24 cellular contexts compared by ENCODE assay signal in genomic region chr15:58334803-58335202, GRCh38.
A peak's percentile ranks its signal among the peaks of the same experiment; 100 is the strongest.
DNase-seq lines count a peak whose midpoint lies in the region; ATAC-seq and TF ChIP-seq lines count a peak whose summit lies in the region.
"Had no signal": no experiment of that assay in that cellular context is flagged by ENCODE, and none has a peak within 500 bp of the region (broad histone marks: within the 10 kb centered on the region; RNA-seq: fewer than 3 reads in every experiment).

No MANE protein-coding gene starts in this region.

- peaks cover 31% of the 10 kb centered on the region for H3K4me1 Mint-ChIP-seq in central memory CD8-positive, alpha-beta T cell

- no peak overlapping the region for H3K4me3 ChIP-seq in OCI-LY7 (ENCODE audit: low read depth, low read length, poor library complexity, severe bottlenecking)
- no peak overlapping the region for H3K4me3 ChIP-seq in prostate gland
- H3K4me3 ChIP-seq in mammary epithelial cell (replicated peaks in 1 of 3; ENCODE audit: insufficient read depth in 1 of 3, low read depth in 2 of 3, low read length in 3 of 3) = no peak overlapping the region
- H3K4me3 ChIP-seq: PC-9, SJSA1 had no signal

- H3K27ac ChIP-seq in C4-2B (peak overlapping the region; percentile 100), OCI-LY7 (ENCODE audit: low read depth, low read length, poor library complexity, severe bottlenecking) (no peak overlapping the region), prostate gland (peak overlapping the region; percentile 96 to 98), mammary epithelial cell (ENCODE audit: insufficient read depth, low read depth, low read length) (no peak overlapping the region), foreskin keratinocyte (no peak overlapping the region)
- H3K27ac ChIP-seq: HL-60, SJSA1 had no signal

- POLR2A ChIA-PET in OCI-LY7 (lab: Charles Lee) = interaction anchor here (0.6 kb wide), 1 partner anchor 26 kb away, joined by 3 read pairs; no protein-coding TSS in a partner anchor

- no peak for TF ChIP-seq POLR2A in prostate gland (IDR thresholded peaks at IDR 0.05)

- H3K9ac ChIP-seq in mammary epithelial cell (ENCODE audit: insufficient read depth, low read length) = no peak overlapping the region

- H4K20me1 ChIP-seq in OCI-LY7 (ENCODE audit: insufficient read depth, low read length) (no peaks in the 10 kb centered on the region), mammary epithelial cell (ENCODE audit: insufficient read depth, low read length) (no peaks in the 10 kb centered on the region)

- no peaks in the 10 kb centered on the region for H3K27me3 ChIP-seq in prostate gland (replicated peaks; ENCODE audit: insufficient read depth)
- H3K27me3 ChIP-seq in mammary epithelial cell (ENCODE audit: insufficient read depth, low read length) = no peaks in the 10 kb centered on the region
- H3K27me3 ChIP-seq in foreskin keratinocyte = no peaks in the 10 kb centered on the region
- H3K27me3 ChIP-seq: SJSA1 had no signal

- 95% methylated on average over 2 of the region's 2 CpGs for WGBS in prostate gland
- WGBS in mammary epithelial cell (ENCODE audit: low coverage, missing lambda C conversion rate) = 100% methylated on average over 2 of the region's 2 CpGs

- in situ Hi-C loops in mammary epithelial cell (cut with MboI; ENCODE audit: low sequenced_read_pairs in 2 of 2) = no loop called here

- H3K9me3 ChIP-seq in OCI-LY7 (ENCODE audit: low read length) = no peaks in the 10 kb centered on the region
- no peaks in the 10 kb centered on the region for H3K9me3 ChIP-seq in prostate gland
- H3K9me3 ChIP-seq in mammary epithelial cell (replicated peaks; ENCODE audit: insufficient read depth, low read length) = no peaks in the 10 kb centered on the region
- H3K9me3 ChIP-seq: SJSA1 had no signal

- H3K9me3 Mint-ChIP-seq in central memory CD8-positive, alpha-beta T cell = no peaks in the 10 kb centered on the region

- H3K9me2 ChIP-seq in OCI-LY7 (ENCODE audit: insufficient read depth, low read length) = no peaks in the 10 kb centered on the region

- DNase-seq in OCI-LY7 (ENCODE audit: low spot score) (no peak), prostate gland (ENCODE audit: low spot score) (no peak), mammary epithelial cell (no peak), NCI-H1436 (lab: John Stamatoyannopoulos, UW) (no peak), foreskin keratinocyte (no peak)
- no peak for DNase-seq in central memory CD8-positive, alpha-beta T cell (ENCODE audit: low spot score in 2 of 2)
- DNase-seq: CD4-positive, CD25-positive, alpha-beta regulatory T cell; DMS153; GOT3; HCEC 1CT; Kasumi-1; NCI-H1694; NCI-H2029 treated with DMSO at 0.1 percent for 48 hours; NCI-H446 treated with DMSO at 0.1 percent for 48 hours; NCI-H526; NCI-H82; NK-92 treated with Interleukin-12 subunit alpha and Interleukin-12 subunit beta, amount 100 ng/mL, for 24 hours; PC-9; Right ventricle myocardium superior; RPMI8226 had no signal

- BruUV-seq in OCI-LY7 (replicated peaks; lab: Mats Ljungman, UMichigan) (no TSS peak), mammary epithelial cell (replicated peaks; lab: Mats Ljungman, UMichigan) (no TSS peak)

- no peak overlapping the region for H3K4me3 Mint-ChIP-seq in central memory CD8-positive, alpha-beta T cell
- H3K4me3 Mint-ChIP-seq: B cell; CD4-positive, CD25-positive, alpha-beta regulatory T cell had no signal

- dilution Hi-C loops in mammary epithelial cell (cut with HindIII; ENCODE audit: low sequenced_read_pairs) = no loop called here

- CTCF ChIA-PET in OCI-LY7 (lab: Charles Lee; ENCODE audit: unreplicated experiment) (no interaction called here), mammary epithelial cell (lab: Charles Lee; ENCODE audit: low non-redundant PET) (no interaction called here)

- intact Hi-C loops in OCI-LY7 (cut with micrococcal nuclease; ENCODE audit: unreplicated experiment) (no loop called here), prostate gland (cut with DNase I) (loop anchor here (5.0 kb wide), 2 partner anchors 88 to 412 kb away; partner anchors contain the start of gene ADAM10), mammary epithelial cell (cut with micrococcal nuclease) (no loop called here)

- H3K4me1 ChIP-seq in OCI-LY7 (ENCODE audit: insufficient read depth, low read length, poor library complexity, severe bottlenecking) (peaks cover 23% of the 10 kb centered on the region), prostate gland (replicated peaks) (peaks cover 38% of the 10 kb centered on the region), mammary epithelial cell (ENCODE audit: insufficient read depth, low read length) (peaks cover 22% of the 10 kb centered on the region), foreskin keratinocyte (peaks cover 17% of the 10 kb centered on the region)

- no peaks in the 10 kb centered on the region for H3K27me3 Mint-ChIP-seq in central memory CD8-positive, alpha-beta T cell
- H3K27me3 Mint-ChIP-seq: CD4-positive, CD25-positive, alpha-beta regulatory T cell had no signal

- ATAC-seq in central memory CD8-positive, alpha-beta T cell (replicated peaks; ENCODE audit: extremely low read depth, poor library complexity, severe bottlenecking) = no peak
- no peak for ATAC-seq in foreskin keratinocyte

- no peaks in the 10 kb centered on the region for H3K36me3 Mint-ChIP-seq in central memory CD8-positive, alpha-beta T cell (ENCODE audit: insufficient read depth)
- H3K36me3 Mint-ChIP-seq: CD4-positive, CD25-positive, alpha-beta regulatory T cell had no signal

- no peaks in the 10 kb centered on the region for H3K36me3 ChIP-seq in OCI-LY7 (ENCODE audit: insufficient read depth, low read length)
- H3K36me3 ChIP-seq in prostate gland = no peaks in the 10 kb centered on the region
- no peaks in the 10 kb centered on the region for H3K36me3 ChIP-seq in mammary epithelial cell (ENCODE audit: insufficient read depth, low read length)
- H3K36me3 ChIP-seq: SJSA1 had no signal

- TF ChIP-seq CTCF in C4-2B (conservative IDR thresholded peaks at IDR 0.05) (no peak), OCI-LY7 (conservative IDR thresholded peaks at IDR 0.05; ENCODE audit: low read length) (no peak), prostate gland (IDR thresholded peaks at IDR 0.05) (no peak), mammary epithelial cell (conservative IDR thresholded peaks at IDR 0.05 in 1 of 2, IDR thresholded peaks at IDR 0.05 in 1 of 2; ENCODE audit: extremely low read depth in 1 of 2, insufficient read depth in 1 of 2, low read depth in 1 of 2, low read length in 2 of 2) (no peak), foreskin keratinocyte (conservative IDR thresholded peaks at IDR 0.05) (no peak)

- no peak overlapping the region for H3K4me2 ChIP-seq in OCI-LY7 (ENCODE audit: low read length)
- H3K4me2 ChIP-seq in mammary epithelial cell (ENCODE audit: insufficient read depth, low read depth, low read length) = no peak overlapping the region
- H3K4me2 ChIP-seq: PC-9 had no signal

- H3K27ac Mint-ChIP-seq in central memory CD8-positive, alpha-beta T cell (ENCODE audit: low read depth) = peak overlapping the region; percentile 6
- H3K27ac Mint-ChIP-seq: B cell had no signal

- H3K79me2 ChIP-seq in OCI-LY7 (ENCODE audit: insufficient read depth, low read depth, low read length) = no peaks in the 10 kb centered on the region
- no peaks in the 10 kb centered on the region for H3K79me2 ChIP-seq in mammary epithelial cell (ENCODE audit: insufficient read depth, low read length)

- H2AFZ ChIP-seq in OCI-LY7 (ENCODE audit: low read length) (0 out of 2 replicates have a peak overlapping the region, but pooled peaks have one; percentile 6), mammary epithelial cell (ENCODE audit: low read depth, low read length) (no peak overlapping the region)
- H2AFZ ChIP-seq: PC-9 had no signal

Comparison
In these comparisons a context has a peak if more than half of its experiments do, and no peak if none do; other contexts are left out.
1. H3K27ac ChIP-seq: peak in C4-2B (single experiment) and prostate gland (2 of 2); none in OCI-LY7 (single experiment), mammary epithelial cell (single experiment) and foreskin keratinocyte (single experiment).